1 cellular context compared by ENCODE assay signal in the genomic region with DNA sequence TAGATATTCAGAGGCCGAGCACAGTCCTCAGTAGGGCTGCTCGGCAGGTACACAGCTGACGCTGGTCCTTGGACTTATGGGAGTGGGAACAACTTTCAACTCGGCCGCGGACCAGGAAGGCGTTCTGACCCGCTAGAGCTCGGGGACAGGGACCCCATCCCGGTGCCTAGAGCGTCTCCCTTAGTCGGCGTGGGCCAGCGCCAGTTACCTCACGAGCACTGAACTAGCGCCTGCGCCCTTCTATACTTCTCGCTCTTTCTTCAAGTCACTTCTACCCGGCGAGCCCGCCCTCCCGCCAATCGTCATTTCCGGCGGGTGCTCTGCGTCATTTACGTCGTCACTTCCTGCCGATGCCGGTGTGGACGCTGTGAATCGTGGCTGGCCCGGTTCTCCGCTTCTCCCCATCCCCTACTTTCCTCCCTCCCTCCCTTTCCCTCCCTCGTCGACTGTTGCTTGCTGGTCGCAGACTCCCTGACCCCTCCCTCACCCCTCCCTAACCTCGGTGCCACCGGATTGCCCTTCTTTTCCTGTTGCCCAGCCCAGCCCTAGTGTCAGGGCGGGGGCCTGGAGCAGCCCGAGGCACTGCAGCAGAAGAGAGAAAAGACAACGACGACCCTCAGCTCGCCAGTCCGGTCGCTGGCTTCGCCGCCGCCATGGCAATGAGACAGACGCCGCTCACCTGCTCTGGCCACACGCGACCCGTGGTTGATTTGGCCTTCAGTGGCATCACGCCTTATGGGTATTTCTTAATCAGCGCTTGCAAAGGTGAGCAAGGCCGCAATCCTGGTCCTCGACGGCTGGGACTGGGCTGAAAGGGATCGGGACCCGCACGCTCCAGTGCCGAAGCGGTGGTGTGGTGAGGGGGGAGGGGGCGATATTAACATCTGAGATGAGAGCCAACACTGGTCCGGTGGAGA.
A peak's percentile ranks its signal among the peaks of the same experiment; 100 is the strongest.
TF ChIP-seq lines count a peak whose summit lies in the region.

A gene with protein sequence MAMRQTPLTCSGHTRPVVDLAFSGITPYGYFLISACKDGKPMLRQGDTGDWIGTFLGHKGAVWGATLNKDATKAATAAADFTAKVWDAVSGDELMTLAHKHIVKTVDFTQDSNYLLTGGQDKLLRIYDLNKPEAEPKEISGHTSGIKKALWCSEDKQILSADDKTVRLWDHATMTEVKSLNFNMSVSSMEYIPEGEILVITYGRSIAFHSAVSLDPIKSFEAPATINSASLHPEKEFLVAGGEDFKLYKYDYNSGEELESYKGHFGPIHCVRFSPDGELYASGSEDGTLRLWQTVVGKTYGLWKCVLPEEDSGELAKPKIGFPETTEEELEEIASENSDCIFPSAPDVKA (plus strand): TSS at position 333 of the 917 bp plus-strand sequence. CDS start 321 bp downstream, at position 654.

TF ChIP-seq in HepG2, 621 proteins besides CTCF, POLR2A, EP300 and RAD21 (continued from another document and continues in another):
- TF ChIP-seq, protein P1, sequence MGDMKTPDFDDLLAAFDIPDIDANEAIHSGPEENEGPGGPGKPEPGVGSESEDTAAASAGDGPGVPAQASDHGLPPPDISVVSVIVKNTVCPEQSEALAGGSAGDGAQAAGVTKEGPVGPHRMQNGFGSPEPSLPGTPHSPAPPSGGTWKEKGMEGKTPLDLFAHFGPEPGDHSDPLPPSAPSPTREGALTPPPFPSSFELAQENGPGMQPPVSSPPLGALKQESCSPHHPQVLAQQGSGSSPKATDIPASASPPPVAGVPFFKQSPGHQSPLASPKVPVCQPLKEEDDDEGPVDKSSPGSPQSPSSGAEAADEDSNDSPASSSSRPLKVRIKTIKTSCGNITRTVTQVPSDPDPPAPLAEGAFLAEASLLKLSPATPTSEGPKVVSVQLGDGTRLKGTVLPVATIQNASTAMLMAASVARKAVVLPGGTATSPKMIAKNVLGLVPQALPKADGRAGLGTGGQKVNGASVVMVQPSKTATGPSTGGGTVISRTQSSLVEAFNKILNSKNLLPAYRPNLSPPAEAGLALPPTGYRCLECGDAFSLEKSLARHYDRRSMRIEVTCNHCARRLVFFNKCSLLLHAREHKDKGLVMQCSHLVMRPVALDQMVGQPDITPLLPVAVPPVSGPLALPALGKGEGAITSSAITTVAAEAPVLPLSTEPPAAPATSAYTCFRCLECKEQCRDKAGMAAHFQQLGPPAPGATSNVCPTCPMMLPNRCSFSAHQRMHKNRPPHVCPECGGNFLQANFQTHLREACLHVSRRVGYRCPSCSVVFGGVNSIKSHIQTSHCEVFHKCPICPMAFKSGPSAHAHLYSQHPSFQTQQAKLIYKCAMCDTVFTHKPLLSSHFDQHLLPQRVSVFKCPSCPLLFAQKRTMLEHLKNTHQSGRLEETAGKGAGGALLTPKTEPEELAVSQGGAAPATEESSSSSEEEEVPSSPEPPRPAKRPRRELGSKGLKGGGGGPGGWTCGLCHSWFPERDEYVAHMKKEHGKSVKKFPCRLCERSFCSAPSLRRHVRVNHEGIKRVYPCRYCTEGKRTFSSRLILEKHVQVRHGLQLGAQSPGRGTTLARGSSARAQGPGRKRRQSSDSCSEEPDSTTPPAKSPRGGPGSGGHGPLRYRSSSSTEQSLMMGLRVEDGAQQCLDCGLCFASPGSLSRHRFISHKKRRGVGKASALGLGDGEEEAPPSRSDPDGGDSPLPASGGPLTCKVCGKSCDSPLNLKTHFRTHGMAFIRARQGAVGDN (CRISPR knock-in tag; IDR thresholded peaks at IDR 0.05), result peak; percentile 94
- TF ChIP-seq, protein P2, sequence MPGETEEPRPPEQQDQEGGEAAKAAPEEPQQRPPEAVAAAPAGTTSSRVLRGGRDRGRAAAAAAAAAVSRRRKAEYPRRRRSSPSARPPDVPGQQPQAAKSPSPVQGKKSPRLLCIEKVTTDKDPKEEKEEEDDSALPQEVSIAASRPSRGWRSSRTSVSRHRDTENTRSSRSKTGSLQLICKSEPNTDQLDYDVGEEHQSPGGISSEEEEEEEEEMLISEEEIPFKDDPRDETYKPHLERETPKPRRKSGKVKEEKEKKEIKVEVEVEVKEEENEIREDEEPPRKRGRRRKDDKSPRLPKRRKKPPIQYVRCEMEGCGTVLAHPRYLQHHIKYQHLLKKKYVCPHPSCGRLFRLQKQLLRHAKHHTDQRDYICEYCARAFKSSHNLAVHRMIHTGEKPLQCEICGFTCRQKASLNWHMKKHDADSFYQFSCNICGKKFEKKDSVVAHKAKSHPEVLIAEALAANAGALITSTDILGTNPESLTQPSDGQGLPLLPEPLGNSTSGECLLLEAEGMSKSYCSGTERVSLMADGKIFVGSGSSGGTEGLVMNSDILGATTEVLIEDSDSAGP (CRISPR knock-in tag; IDR thresholded peaks at IDR 0.05; ENCODE audit: borderline replicate concordance), result peak; percentile 93
- TF ChIP-seq ZMYM3 (CRISPR knock-in tag; IDR thresholded peaks at IDR 0.05) (0 out of 2 replicates have a peak, but pooled peaks have one; percentile 28), ZNF788 (CRISPR knock-in tag; IDR thresholded peaks at IDR 0.05; ENCODE audit: borderline replicate concordance) (peak; percentile 90; the same call in 1 of the 2 replicates), ZBTB3 (CRISPR knock-in tag; IDR thresholded peaks at IDR 0.05; ENCODE audit: borderline replicate concordance, low read depth) (peak; percentile 65; the same call in 1 of the 2 replicates), SRSF1 (optimal IDR thresholded peaks at IDR 0.05; ENCODE audit: low read depth, low read length) (no peak), IRF2 (CRISPR knock-in tag; IDR thresholded peaks at IDR 0.05) (peak; percentile 87), CCDC6 (CRISPR knock-in tag; IDR thresholded peaks at IDR 0.05) (peak; percentile 95; the same call in 1 of the 2 replicates), ZNF280B (CRISPR knock-in tag; IDR thresholded peaks at IDR 0.05; ENCODE audit: borderline replicate concordance) (peak; percentile 55; the same call in 1 of the 2 replicates), ZNF331 (CRISPR knock-in tag; IDR thresholded peaks at IDR 0.05) (peak; percentile 24; the same call in 1 of the 2 replicates), ZFY (CRISPR knock-in tag; IDR thresholded peaks at IDR 0.05) (peak; percentile 92), ZNF121 (CRISPR knock-in tag; IDR thresholded peaks at IDR 0.05) (no peak), ZNF335 (CRISPR knock-in tag; IDR thresholded peaks at IDR 0.05) (no peak), IKZF5 (CRISPR knock-in tag; IDR thresholded peaks at IDR 0.05) (peak; percentile 33; the same call in 1 of the 2 replicates), MAX (IDR thresholded peaks at IDR 0.05) (peak; percentile 31; the same call in 1 of the 2 replicates), ZSCAN29 (CRISPR knock-in tag; conservative IDR thresholded peaks at IDR 0.05) (peak; percentile 95), LRRFIP1 (CRISPR knock-in tag; conservative IDR thresholded peaks at IDR 0.05) (no peak), SCMH1 (CRISPR knock-in tag; IDR thresholded peaks at IDR 0.05; ENCODE audit: borderline replicate concordance) (no peak), YY1 (IDR thresholded peaks at IDR 0.05; ENCODE audit: insufficient read depth, insufficient replicate concordance, low read depth, low read length) (peak; percentile 65), ZNF18 (CRISPR knock-in tag; IDR thresholded peaks at IDR 0.05; ENCODE audit: insufficient replicate concordance) (peak; percentile 71), TARDBP (CRISPR knock-in tag; IDR thresholded peaks at IDR 0.05) (peak; percentile 29; the same call in 1 of the 2 replicates), ZFP41 (CRISPR knock-in tag; IDR thresholded peaks at IDR 0.05; ENCODE audit: borderline replicate concordance) (0 out of 2 replicates have a peak, but pooled peaks have one; percentile 7), ZNF510 (CRISPR knock-in tag; IDR thresholded peaks at IDR 0.05; ENCODE audit: low read depth) (no peak), SNRNP70 (IDR thresholded peaks at IDR 0.05; ENCODE audit: low read depth, low read length) (no peak), ZNF576 (CRISPR knock-in tag; IDR thresholded peaks at IDR 0.05) (no peak), NONO (IDR thresholded peaks at IDR 0.05) (no peak), NONO (CRISPR knock-in tag; conservative IDR thresholded peaks at IDR 0.05) (peak; percentile 89), NFKBIZ (CRISPR knock-in tag; IDR thresholded peaks at IDR 0.05) (peak; percentile 56; the same call in 1 of the 2 replicates), FOXM1 (CRISPR knock-in tag; IDR thresholded peaks at IDR 0.05) (no peak), STAG1 (CRISPR knock-in tag; IDR thresholded peaks at IDR 0.05) (no peak; the same call in 1 of the 2 replicates), ZNF234 (CRISPR knock-in tag; conservative IDR thresholded peaks at IDR 0.05) (0 out of 2 replicates have a peak, but pooled peaks have one; percentile 47), XBP1 (CRISPR knock-in tag; IDR thresholded peaks at IDR 0.05) (no peak), GTF2F1 (IDR thresholded peaks at IDR 0.05; ENCODE audit: low read length) (no peak), ZBTB20 (CRISPR knock-in tag; IDR thresholded peaks at IDR 0.05; ENCODE audit: borderline replicate concordance, low read depth) (peak; percentile 17; the same call in 1 of the 2 replicates)
- TF ChIP-seq, protein P3, sequence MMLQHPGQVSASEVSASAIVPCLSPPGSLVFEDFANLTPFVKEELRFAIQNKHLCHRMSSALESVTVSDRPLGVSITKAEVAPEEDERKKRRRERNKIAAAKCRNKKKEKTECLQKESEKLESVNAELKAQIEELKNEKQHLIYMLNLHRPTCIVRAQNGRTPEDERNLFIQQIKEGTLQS (CRISPR knock-in tag; IDR thresholded peaks at IDR 0.05), result no peak
- TF ChIP-seq, protein P4, sequence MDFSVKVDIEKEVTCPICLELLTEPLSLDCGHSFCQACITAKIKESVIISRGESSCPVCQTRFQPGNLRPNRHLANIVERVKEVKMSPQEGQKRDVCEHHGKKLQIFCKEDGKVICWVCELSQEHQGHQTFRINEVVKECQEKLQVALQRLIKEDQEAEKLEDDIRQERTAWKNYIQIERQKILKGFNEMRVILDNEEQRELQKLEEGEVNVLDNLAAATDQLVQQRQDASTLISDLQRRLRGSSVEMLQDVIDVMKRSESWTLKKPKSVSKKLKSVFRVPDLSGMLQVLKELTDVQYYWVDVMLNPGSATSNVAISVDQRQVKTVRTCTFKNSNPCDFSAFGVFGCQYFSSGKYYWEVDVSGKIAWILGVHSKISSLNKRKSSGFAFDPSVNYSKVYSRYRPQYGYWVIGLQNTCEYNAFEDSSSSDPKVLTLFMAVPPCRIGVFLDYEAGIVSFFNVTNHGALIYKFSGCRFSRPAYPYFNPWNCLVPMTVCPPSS (IDR thresholded peaks at IDR 0.05), result no peak
- TF ChIP-seq, protein P5, sequence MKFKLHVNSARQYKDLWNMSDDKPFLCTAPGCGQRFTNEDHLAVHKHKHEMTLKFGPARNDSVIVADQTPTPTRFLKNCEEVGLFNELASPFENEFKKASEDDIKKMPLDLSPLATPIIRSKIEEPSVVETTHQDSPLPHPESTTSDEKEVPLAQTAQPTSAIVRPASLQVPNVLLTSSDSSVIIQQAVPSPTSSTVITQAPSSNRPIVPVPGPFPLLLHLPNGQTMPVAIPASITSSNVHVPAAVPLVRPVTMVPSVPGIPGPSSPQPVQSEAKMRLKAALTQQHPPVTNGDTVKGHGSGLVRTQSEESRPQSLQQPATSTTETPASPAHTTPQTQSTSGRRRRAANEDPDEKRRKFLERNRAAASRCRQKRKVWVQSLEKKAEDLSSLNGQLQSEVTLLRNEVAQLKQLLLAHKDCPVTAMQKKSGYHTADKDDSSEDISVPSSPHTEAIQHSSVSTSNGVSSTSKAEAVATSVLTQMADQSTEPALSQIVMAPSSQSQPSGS (CRISPR knock-in tag; IDR thresholded peaks at IDR 0.05), result no peak
